ENCODE assay signal across 15 cellular contexts in the genomic region with DNA sequence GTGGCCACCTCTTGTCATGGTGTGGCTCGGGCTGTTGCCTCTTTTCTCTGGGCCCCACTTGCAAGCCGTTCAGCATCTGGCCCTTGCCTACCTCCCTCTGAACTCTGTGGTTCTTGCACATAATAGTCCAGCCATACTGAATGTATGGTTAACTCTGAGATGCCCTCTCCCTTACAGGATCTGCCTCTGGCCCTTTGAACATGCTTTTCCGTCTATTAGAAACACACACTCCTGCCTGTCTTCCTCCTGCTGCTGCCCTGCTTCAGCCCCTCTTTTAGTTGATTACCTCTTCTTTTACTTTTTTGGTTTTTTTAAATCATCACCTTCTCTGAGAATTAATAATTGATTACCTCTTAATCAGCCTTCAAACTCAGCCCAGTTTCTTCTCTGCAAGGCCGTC.
DNase-seq lines count a peak whose midpoint lies in the region; ATAC-seq, FAIRE-seq and TF ChIP-seq lines count a peak whose summit lies in the region.
"Had no signal": no experiment of that assay in that cellular context is flagged by ENCODE, and none has a peak within 500 bp of the region (broad histone marks: within the 10 kb centered on the region; RNA-seq: fewer than 3 reads in every experiment).

No MANE protein-coding gene starts in this region.

- H3K36me3 Mint-ChIP-seq in CD8-positive, alpha-beta memory T cell = peaks cover 0 to 4% (median 0%) of the 10 kb centered on the region in 3 donors
- peaks cover 4% of the 10 kb centered on the region for H3K36me3 Mint-ChIP-seq in T-helper 17 cell (ENCODE audit: low read depth)
- H3K36me3 Mint-ChIP-seq in stimulated activated naive B cell treated with anti-CD40 and anti-IgM and Interleukin-4, amounts not matched to agents 10 μg/mL and 1 μg/mL and 100 μg/mL, for 72 hours = no peaks in the 10 kb centered on the region
- H3K36me3 Mint-ChIP-seq: naive B cell had no signal

- TF ChIP-seq CTCF in keratinocyte (optimal IDR thresholded peaks at IDR 0.05 in 1 of 3, IDR thresholded peaks at IDR 0.05 in 1 of 3, conservative IDR thresholded peaks at IDR 0.05 in 1 of 3; ENCODE audit: extremely low read depth in 1 of 3, insufficient read depth in 2 of 3, low read length in 3 of 3) = no peak

- no peak for FAIRE-seq in keratinocyte (lab: Jason Lieb, UNC)

- H3K4me3 ChIP-seq in CD8-positive, alpha-beta memory T cell (ENCODE audit: low read length) = no peak overlapping the region
- H3K4me3 ChIP-seq in keratinocyte (ENCODE audit: control insufficient read depth in 2 of 3, extremely low read depth in 1 of 3, insufficient read depth in 2 of 3, low read depth in 1 of 3, low read length in 3 of 3) = no peak overlapping the region

- POLR2A ChIA-PET in CD8-positive, alpha-beta memory T cell (lab: Charles Lee) = no interaction called here

- peaks cover 2% of the 10 kb centered on the region for H3K9me1 ChIP-seq in keratinocyte (ENCODE audit: control insufficient read depth, extremely low read depth, insufficient read depth, low read length)

- no peaks in the 10 kb centered on the region for H3K9me3 Mint-ChIP-seq in CD8-positive, alpha-beta memory T cell
- no peaks in the 10 kb centered on the region for H3K9me3 Mint-ChIP-seq in stimulated activated naive B cell treated with anti-CD40 and anti-IgM and Interleukin-4, amounts not matched to agents 10 μg/mL and 1 μg/mL and 100 μg/mL, for 72 hours
- H3K9me3 Mint-ChIP-seq: dendritic cell treated with granulocyte-macrophage colony-stimulating factor and Interleukin-4, amounts not matched to agents 40 ng/mL and 50 ng/mL, for 4 days; naive B cell had no signal

- H3K9ac ChIP-seq in keratinocyte (ENCODE audit: control insufficient read depth, extremely low read depth, insufficient read depth, low read length) = no peak overlapping the region

- ATAC-seq in T-helper 17 cell (no peak), GM18858 (IDR thresholded peaks at IDR 0.05; ENCODE audit: unreplicated experiment) (no peak), HG02885 (IDR thresholded peaks at IDR 0.05; ENCODE audit: poor library complexity, unreplicated experiment) (no peak)
- no peak for ATAC-seq in stimulated activated naive B cell treated with anti-CD40 and anti-IgM and Interleukin-4, amounts not matched to agents 10 μg/mL and 1 μg/mL and 100 μg/mL, for 72 hours (replicated peaks)
- ATAC-seq: right cardiac atrium had no signal

- peaks cover 14 to 23% (median 21%) of the 10 kb centered on the region in 3 donors for H3K4me1 Mint-ChIP-seq in CD8-positive, alpha-beta memory T cell
- peaks cover 18% of the 10 kb centered on the region for H3K4me1 Mint-ChIP-seq in T-helper 17 cell
- peaks cover 9 to 15% of the 10 kb centered on the region in 2 donors for H3K4me1 Mint-ChIP-seq in stimulated activated naive B cell treated with anti-CD40 and anti-IgM and Interleukin-4, amounts not matched to agents 10 μg/mL and 1 μg/mL and 100 μg/mL, for 72 hours

- no peak for DNase-seq in CD8-positive, alpha-beta memory T cell
- DNase-seq in T-helper 17 cell (no peak), keratinocyte (ENCODE audit: low read depth, low spot score) (no peak), cortex of kidney (lab: John Stamatoyannopoulos, UW) (no peak)
- no peak for DNase-seq in stimulated activated naive B cell treated with anti-CD40 and anti-IgM and Interleukin-4, amounts not matched to agents 10 μg/mL and 1 μg/mL and 100 μg/mL, for 72 hours
- DNase-seq: activated CD4-positive, CD25-positive, alpha-beta regulatory T cell; Karpas-422; naive B cell; NCI-H187 treated with DMSO at 0.1 percent for 48 hours; NCI-H510A treated with DMSO at 0.1 percent for 48 hours; right cardiac atrium; stimulated activated CD4-positive, alpha-beta T cell treated with anti-CD3 and anti-CD28 coated beads, Interleukin-4, amount 100 ng/mL, for 4 hours had no signal

- H3K27me3 Mint-ChIP-seq in CD8-positive, alpha-beta memory T cell = peaks cover 5% of the 10 kb centered on the region in 2 donors
- peaks cover 11% of the 10 kb centered on the region for H3K27me3 Mint-ChIP-seq in T-helper 17 cell
- peaks cover 0 to 6% of the 10 kb centered on the region in 2 donors for H3K27me3 Mint-ChIP-seq in stimulated activated naive B cell treated with anti-CD40 and anti-IgM and Interleukin-4, amounts not matched to agents 10 μg/mL and 1 μg/mL and 100 μg/mL, for 72 hours
- H3K27me3 Mint-ChIP-seq: naive B cell had no signal

- dilution Hi-C loops in keratinocyte (cut with MboI; ENCODE audit: extremely low pct_ligation_motif_present, low sequenced_read_pairs) = no loop called here

- H3K4me3 Mint-ChIP-seq in CD8-positive, alpha-beta memory T cell = peak overlapping the region in 1 of 7 donors; percentile 75
- no peak overlapping the region for H3K4me3 Mint-ChIP-seq in T-helper 17 cell
- no peak overlapping the region for H3K4me3 Mint-ChIP-seq in stimulated activated naive B cell treated with anti-CD40 and anti-IgM and Interleukin-4, amounts not matched to agents 10 μg/mL and 1 μg/mL and 100 μg/mL, for 72 hours
- H3K4me3 Mint-ChIP-seq: dendritic cell treated with granulocyte-macrophage colony-stimulating factor and Interleukin-4, amounts not matched to agents 40 ng/mL and 50 ng/mL, for 4 days had no signal

- H3K27ac ChIP-seq in CD8-positive, alpha-beta memory T cell (ENCODE audit: low read depth, low read length) = no peak overlapping the region
- peak overlapping the region; percentile 75 for H3K27ac ChIP-seq in keratinocyte (ENCODE audit: control insufficient read depth, insufficient read depth, low read length)

- H3K4me2 ChIP-seq in keratinocyte (ENCODE audit: control insufficient read depth, extremely low read depth, insufficient read depth, low read depth, low read length) = peak overlapping the region; percentile 87

- H3K36me3 ChIP-seq in CD8-positive, alpha-beta memory T cell (ENCODE audit: insufficient read depth, low read length) = no peaks in the 10 kb centered on the region
- H3K36me3 ChIP-seq in keratinocyte (ENCODE audit: control insufficient read depth in 2 of 2, extremely low read depth in 1 of 2, insufficient read depth in 2 of 2, low read length in 2 of 2) = peaks cover 18 to 31% of the 10 kb centered on the region in 2 experiments

- no peak overlapping the region for H2AFZ ChIP-seq in keratinocyte (ENCODE audit: control insufficient read depth, low read length)

- no peaks in the 10 kb centered on the region for H3K9me3 ChIP-seq in CD8-positive, alpha-beta memory T cell (ENCODE audit: low read length)
- H3K9me3 ChIP-seq in T-helper 17 cell (ENCODE audit: control insufficient read depth, low read length, poor library complexity, severe bottlenecking) (no peaks in the 10 kb centered on the region), keratinocyte (ENCODE audit: control insufficient read depth, low read depth, low read length) (no peaks in the 10 kb centered on the region)

- H3K27ac Mint-ChIP-seq in CD8-positive, alpha-beta memory T cell = peak overlapping the region in 5 of 8 donors; percentile 3 to 94 (median 65)
- peak overlapping the region; percentile 88 for H3K27ac Mint-ChIP-seq in T-helper 17 cell
- peak overlapping the region; percentile 79 for H3K27ac Mint-ChIP-seq in stimulated activated naive B cell treated with anti-CD40 and anti-IgM and Interleukin-4, amounts not matched to agents 10 μg/mL and 1 μg/mL and 100 μg/mL, for 72 hours
- H3K27ac Mint-ChIP-seq: dendritic cell treated with granulocyte-macrophage colony-stimulating factor and Interleukin-4, amounts not matched to agents 40 ng/mL and 50 ng/mL, for 4 days had no signal

- H3K79me2 ChIP-seq in keratinocyte (ENCODE audit: control insufficient read depth, insufficient read depth, low read length) = no peaks in the 10 kb centered on the region

- peaks cover 9% of the 10 kb centered on the region for H3K4me1 ChIP-seq in CD8-positive, alpha-beta memory T cell (ENCODE audit: insufficient read depth, low read length)
- peaks cover 16% of the 10 kb centered on the region for H3K4me1 ChIP-seq in keratinocyte (ENCODE audit: control insufficient read depth, extremely low read depth, insufficient read depth, low read length)

- no peaks in the 10 kb centered on the region for H3K27me3 ChIP-seq in CD8-positive, alpha-beta memory T cell (ENCODE audit: insufficient read depth, low read length, poor library complexity, severe bottlenecking)
- no peaks in the 10 kb centered on the region for H3K27me3 ChIP-seq in keratinocyte (ENCODE audit: control insufficient read depth, extremely low read depth, insufficient read depth, low read length)

- CTCF ChIA-PET in CD8-positive, alpha-beta memory T cell (lab: Charles Lee) = interaction anchor here (1.3 kb wide), 1 partner anchor 10 kb away, joined by 3 read pairs; no protein-coding TSS in a partner anchor

- no peaks in the 10 kb centered on the region for H4K20me1 ChIP-seq in keratinocyte (ENCODE audit: control insufficient read depth, extremely low read depth, insufficient read depth, low read length)
